13 cellular contexts compared by ENCODE assay signal in the genomic region with DNA sequence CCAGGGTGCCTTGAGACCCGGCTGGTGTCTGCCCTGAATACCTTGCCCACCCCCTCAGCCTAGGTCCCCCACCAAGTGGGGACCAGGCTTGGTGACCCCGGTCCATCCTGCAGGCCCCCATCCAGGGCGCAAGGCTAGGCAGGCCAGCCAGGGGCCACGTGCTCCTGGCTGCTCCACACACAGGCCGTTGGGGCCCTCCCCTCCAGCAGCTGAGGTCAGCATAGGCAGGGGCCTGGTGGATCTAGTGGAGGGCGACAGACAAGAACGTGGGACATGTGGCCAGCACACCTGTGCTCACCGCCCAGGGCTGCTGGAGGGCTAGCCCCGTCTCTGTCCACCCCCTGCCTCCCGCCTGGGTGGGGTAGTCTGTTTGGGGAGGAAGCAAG. TPM values are rescaled to one million over a fixed set of nuclear protein-coding genes. Genes with fewer than 3 reads are reported as not detected.
DNase-seq lines count a peak whose midpoint lies in the region; ATAC-seq and TF ChIP-seq lines count a peak whose summit lies in the region.
"Had no signal": no experiment of that assay in that cellular context is flagged by ENCODE, and none has a peak within 500 bp of the region (broad histone marks: within the 10 kb centered on the region; RNA-seq: fewer than 3 reads in every experiment).

No MANE protein-coding gene starts in this region.

- peak overlapping the region in 7 of 11 experiments; percentile 30 to 90 (median 76); a peak in 11 of 22 replicates for H3K4me2 ChIP-seq in BLaER1 treated with 17β-estradiol and CSF1 and Interleukin-3, amounts not matched to agents 10 nM and 100 nM
- peak overlapping the region; percentile 20; the same call in 1 of the 2 replicates for H3K4me2 ChIP-seq in PC-9

- TF ChIP-seq CTCF in PC-9 (conservative IDR thresholded peaks at IDR 0.05) (no peak), body of pancreas (IDR thresholded peaks at IDR 0.05) (no peak)

- H3K27ac Mint-ChIP-seq in stimulated activated effector memory CD8-positive, alpha-beta T cell treated with anti-CD3 and anti-CD28 coated beads, Interleukin-12 subunit alpha, Interleukin-12 subunit beta, amount 100 ng/mL, for 72 hours: no peak overlapping the region
- H3K27ac Mint-ChIP-seq: CD8-positive, alpha-beta T cell had no signal

- H3K9ac ChIP-seq in BLaER1 treated with 17β-estradiol and CSF1 and Interleukin-3, amounts not matched to agents 10 nM and 100 nM: peak overlapping the region in 1 of 11 experiments; percentile 18; a peak in 1 of 22 replicates

- H2AFZ ChIP-seq in PC-9: no peak overlapping the region

- no peaks in the 10 kb centered on the region for H3K79me2 ChIP-seq in PC-9 (ENCODE audit: low read depth)

- H3K9me3 ChIP-seq in BLaER1 treated with 17β-estradiol and CSF1 and Interleukin-3, amounts not matched to agents 10 nM and 100 nM (replicated peaks in 1 of 11): no peaks in the 10 kb centered on the region
- H3K9me3 ChIP-seq in PC-9 (ENCODE audit: insufficient read depth, low read depth) (no peaks in the 10 kb centered on the region), body of pancreas (no peaks in the 10 kb centered on the region)

- peak; percentile 33 for ATAC-seq in body of pancreas
- ATAC-seq in stimulated activated effector memory CD8-positive, alpha-beta T cell treated with anti-CD3 and anti-CD28 coated beads, Interleukin-12 subunit alpha, Interleukin-12 subunit beta, amount 100 ng/mL, for 72 hours: peak; percentile 2
- ATAC-seq in GM18861 (IDR thresholded peaks at IDR 0.05; ENCODE audit: unreplicated experiment): no peak
- ATAC-seq in GM19463 (IDR thresholded peaks at IDR 0.05; ENCODE audit: unreplicated experiment): no peak

- no peaks in the 10 kb centered on the region for H3K9me3 Mint-ChIP-seq in stimulated activated effector memory CD8-positive, alpha-beta T cell treated with anti-CD3 and anti-CD28 coated beads, Interleukin-12 subunit alpha, Interleukin-12 subunit beta, amount 100 ng/mL, for 72 hours
- H3K9me3 Mint-ChIP-seq: CD8-positive, alpha-beta T cell had no signal

- peaks cover 14% of the 10 kb centered on the region; the same call in 1 of the 2 replicates for H3F3A ChIP-seq in PC-9 (ENCODE audit: insufficient read depth, low read depth)

- peaks cover 9 to 40% (median 13%) of the 10 kb centered on the region in 11 experiments for H3K27me3 ChIP-seq in BLaER1 treated with 17β-estradiol and CSF1 and Interleukin-3, amounts not matched to agents 10 nM and 100 nM
- peaks cover 48% of the 10 kb centered on the region for H3K27me3 ChIP-seq in PC-9 (ENCODE audit: insufficient read depth, low read depth)
- no peaks in the 10 kb centered on the region for H3K27me3 ChIP-seq in body of pancreas

- intact Hi-C loops in PC-9 (cut with micrococcal nuclease; ENCODE audit: unreplicated experiment): no loop called here
- intact Hi-C loops in body of pancreas (cut with DNase I): no loop called here

- BruUV-seq in PC-9 (replicated peaks; lab: Mats Ljungman, UMichigan): no TSS peak

- no peaks in the 10 kb centered on the region for H3K36me3 Mint-ChIP-seq in stimulated activated effector memory CD8-positive, alpha-beta T cell treated with anti-CD3 and anti-CD28 coated beads, Interleukin-12 subunit alpha, Interleukin-12 subunit beta, amount 100 ng/mL, for 72 hours
- H3K36me3 Mint-ChIP-seq: CD8-positive, alpha-beta T cell had no signal

- no peak overlapping the region for H3K27ac ChIP-seq in BLaER1 treated with 17β-estradiol and CSF1 and Interleukin-3, amounts not matched to agents 10 nM and 100 nM
- H3K27ac ChIP-seq in PC-9 (no peak overlapping the region), body of pancreas (peak overlapping the region; percentile 1 to 63 (median 51))

- peaks cover 0 to 53% (median 37%) of the 10 kb centered on the region in 10 experiments; a peak in 15 of 20 replicates for H3K4me1 ChIP-seq in BLaER1 treated with 17β-estradiol and CSF1 and Interleukin-3, amounts not matched to agents 10 nM and 100 nM
- H3K4me1 ChIP-seq in PC-9 (replicated peaks; ENCODE audit: insufficient read depth) (peaks cover 10% of the 10 kb centered on the region), body of pancreas (peaks cover 14% of the 10 kb centered on the region)

- DNase-seq in PC-9 (no peak), body of pancreas (no peak)
- no peak for DNase-seq in stimulated activated effector memory CD8-positive, alpha-beta T cell treated with anti-CD3 and anti-CD28 coated beads, Interleukin-12 subunit alpha, Interleukin-12 subunit beta, amount 100 ng/mL, for 72 hours (ENCODE audit: low spot score in 2 of 2)
- no peak for DNase-seq in stimulated activated naive CD4-positive, alpha-beta T cell treated with Interleukin-2 at 50 U/mL for 16 hours (lab: John Stamatoyannopoulos, UW)
- DNase-seq: ACHN; CD8-positive, alpha-beta T cell; GF-D8; NCI-H2107; NCI-H345; NK-92 treated with Interleukin-12 subunit alpha and Interleukin-12 subunit beta, amount 100 ng/mL, for 24 hours had no signal

- CTCF ChIA-PET in PC-9 (lab: Charles Lee): no interaction called here

- H3K4me1 Mint-ChIP-seq in stimulated activated effector memory CD8-positive, alpha-beta T cell treated with anti-CD3 and anti-CD28 coated beads, Interleukin-12 subunit alpha, Interleukin-12 subunit beta, amount 100 ng/mL, for 72 hours: no peaks in the 10 kb centered on the region

- H3K4me3 Mint-ChIP-seq in stimulated activated effector memory CD8-positive, alpha-beta T cell treated with anti-CD3 and anti-CD28 coated beads, Interleukin-12 subunit alpha, Interleukin-12 subunit beta, amount 100 ng/mL, for 72 hours: no peak overlapping the region
- H3K4me3 Mint-ChIP-seq: CD8-positive, alpha-beta T cell had no signal

- H3K9me2 ChIP-seq in PC-9 (ENCODE audit: insufficient read depth): no peaks in the 10 kb centered on the region

- no peak for TF ChIP-seq POLR2A in body of pancreas (IDR thresholded peaks at IDR 0.05)

- H4K20me1 ChIP-seq in BLaER1 treated with 17β-estradiol and CSF1 and Interleukin-3, amounts not matched to agents 10 nM and 100 nM: peaks cover 0 to 63% (median 12%) of the 10 kb centered on the region in 11 experiments; a peak in 11 of 22 replicates
- no peaks in the 10 kb centered on the region for H4K20me1 ChIP-seq in PC-9 (ENCODE audit: insufficient read depth)

- H3K36me3 ChIP-seq in BLaER1 treated with 17β-estradiol and CSF1 and Interleukin-3, amounts not matched to agents 10 nM and 100 nM: no peaks in the 10 kb centered on the region
- H3K36me3 ChIP-seq in PC-9 (ENCODE audit: low read depth): no peaks in the 10 kb centered on the region
- H3K36me3 ChIP-seq in body of pancreas (replicated peaks in 1 of 2; ENCODE audit: insufficient read depth in 1 of 2, low read depth in 2 of 2): no peaks in the 10 kb centered on the region

- 37 to 40% methylated on average over 1 to 10 of the region's 10 CpGs for WGBS in body of pancreas, 2 donors

- H3K4me3 ChIP-seq in BLaER1 treated with 17β-estradiol and CSF1 and Interleukin-3, amounts not matched to agents 10 nM and 100 nM: no peak overlapping the region
- no peak overlapping the region for H3K4me3 ChIP-seq in PC-9
- no peak overlapping the region for H3K4me3 ChIP-seq in body of pancreas

- POLR2A ChIA-PET in PC-9 (lab: Charles Lee; ENCODE audit: unreplicated experiment): no interaction called here

RNA-seq across cellular contexts. Expression of gene HRH3, which starts 7.5 kb away (rescaled TPM):
- total RNA-seq in PC-9 (2021) (not detected in 2 replicates), body of pancreas (under 1 TPM in 1 of 2 donors, not detected in 1; 0.33 TPM)
- total RNA-seq: CD8-positive, alpha-beta T cell had no signal

RNA-seq across cellular contexts. Expression of gene OSBPL2, which starts 10.7 kb away (rescaled TPM):
- 84.8 and 90.7 TPM in 2 replicates for total RNA-seq in PC-9 (2021)
- 10 to 100 TPM; 54.5 to 71.9 TPM for total RNA-seq in body of pancreas

RNA-seq across cellular contexts. Expression of gene MTG2, which starts 44.8 kb away (rescaled TPM):
- 58.1 and 62.5 TPM in 2 replicates for total RNA-seq in PC-9 (2021)
- total RNA-seq in body of pancreas: 10 to 100 TPM in 1 of 2 donors, 1 to 10 TPM in 1; 8.8 to 16.5 TPM

Comparison
In these comparisons a context has a peak if more than half of its experiments do, and no peak if none do; other contexts are left out.
1. H3K27ac ChIP-seq: peak in body of pancreas (4 of 4); none in BLaER1 treated with 17β-estradiol and CSF1 and Interleukin-3, amounts not matched to agents 10 nM and 100 nM (0 of 11) and PC-9 (single experiment).
2. ATAC-seq: peak in body of pancreas (single experiment) and stimulated activated effector memory CD8-positive, alpha-beta T cell treated with anti-CD3 and anti-CD28 coated beads, Interleukin-12 subunit alpha, Interleukin-12 subunit beta, amount 100 ng/mL, for 72 hours (single experiment); none in GM18861 (single experiment) and GM19463 (single experiment).